In the genomic region with DNA sequence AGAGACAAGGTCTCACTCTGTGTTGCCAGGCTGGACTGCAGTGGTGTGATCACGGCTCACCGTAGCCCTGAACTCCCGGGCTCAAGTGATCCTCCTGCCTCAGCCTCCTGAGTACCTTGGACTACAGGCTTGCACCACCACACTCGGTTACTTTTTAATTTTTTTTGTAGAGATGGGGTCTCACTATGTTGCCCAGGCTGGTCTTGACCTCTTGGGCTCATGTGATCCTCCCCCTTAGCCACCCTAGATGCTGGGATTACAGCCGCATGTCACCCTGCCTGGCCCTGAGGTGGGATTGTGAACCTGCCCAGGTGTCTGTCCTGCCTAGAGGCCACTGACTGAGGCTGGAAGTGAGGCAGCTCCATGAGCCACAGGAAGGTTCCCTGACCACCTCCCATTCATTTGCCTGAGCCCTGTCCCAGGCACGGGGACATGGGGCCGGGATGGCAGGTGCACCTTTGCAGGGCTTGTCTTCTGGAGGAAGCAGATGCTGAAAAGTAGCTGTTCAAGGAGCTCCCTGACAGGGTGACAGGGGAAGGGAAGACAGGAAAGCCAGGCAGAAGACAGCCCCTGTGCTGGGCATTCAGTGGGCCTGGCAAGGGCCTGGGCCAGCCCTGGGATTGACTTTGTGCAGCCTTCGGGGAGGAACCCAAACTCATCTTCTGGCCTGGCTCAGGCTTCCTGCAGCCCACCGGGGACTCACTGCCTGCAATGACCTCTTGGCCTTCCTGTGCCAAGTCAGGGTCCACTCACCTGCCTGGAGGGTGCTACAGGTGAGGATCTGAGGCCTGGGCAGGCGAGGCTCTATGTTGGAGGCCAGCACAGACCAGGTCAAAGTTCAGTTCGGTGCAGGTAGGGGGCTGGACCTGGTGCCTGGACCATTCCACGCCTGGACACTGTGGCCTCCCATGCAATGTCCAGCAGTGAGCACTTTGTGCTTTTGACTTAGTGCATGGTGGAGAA, we compare ENCODE assay signal across 1 cellular context.
TF ChIP-seq lines count a peak whose summit lies in the region.

No MANE protein-coding gene starts in this region.

TF ChIP-seq in HCT116, 20 proteins besides CTCF, POLR2A, EP300 and RAD21:
- TF ChIP-seq, protein P1, sequence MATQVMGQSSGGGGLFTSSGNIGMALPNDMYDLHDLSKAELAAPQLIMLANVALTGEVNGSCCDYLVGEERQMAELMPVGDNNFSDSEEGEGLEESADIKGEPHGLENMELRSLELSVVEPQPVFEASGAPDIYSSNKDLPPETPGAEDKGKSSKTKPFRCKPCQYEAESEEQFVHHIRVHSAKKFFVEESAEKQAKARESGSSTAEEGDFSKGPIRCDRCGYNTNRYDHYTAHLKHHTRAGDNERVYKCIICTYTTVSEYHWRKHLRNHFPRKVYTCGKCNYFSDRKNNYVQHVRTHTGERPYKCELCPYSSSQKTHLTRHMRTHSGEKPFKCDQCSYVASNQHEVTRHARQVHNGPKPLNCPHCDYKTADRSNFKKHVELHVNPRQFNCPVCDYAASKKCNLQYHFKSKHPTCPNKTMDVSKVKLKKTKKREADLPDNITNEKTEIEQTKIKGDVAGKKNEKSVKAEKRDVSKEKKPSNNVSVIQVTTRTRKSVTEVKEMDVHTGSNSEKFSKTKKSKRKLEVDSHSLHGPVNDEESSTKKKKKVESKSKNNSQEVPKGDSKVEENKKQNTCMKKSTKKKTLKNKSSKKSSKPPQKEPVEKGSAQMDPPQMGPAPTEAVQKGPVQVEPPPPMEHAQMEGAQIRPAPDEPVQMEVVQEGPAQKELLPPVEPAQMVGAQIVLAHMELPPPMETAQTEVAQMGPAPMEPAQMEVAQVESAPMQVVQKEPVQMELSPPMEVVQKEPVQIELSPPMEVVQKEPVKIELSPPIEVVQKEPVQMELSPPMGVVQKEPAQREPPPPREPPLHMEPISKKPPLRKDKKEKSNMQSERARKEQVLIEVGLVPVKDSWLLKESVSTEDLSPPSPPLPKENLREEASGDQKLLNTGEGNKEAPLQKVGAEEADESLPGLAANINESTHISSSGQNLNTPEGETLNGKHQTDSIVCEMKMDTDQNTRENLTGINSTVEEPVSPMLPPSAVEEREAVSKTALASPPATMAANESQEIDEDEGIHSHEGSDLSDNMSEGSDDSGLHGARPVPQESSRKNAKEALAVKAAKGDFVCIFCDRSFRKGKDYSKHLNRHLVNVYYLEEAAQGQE (IDR thresholded peaks at IDR 0.05; ENCODE audit: low read depth) = no peak
- TF ChIP-seq ZFX (IDR thresholded peaks at IDR 0.05) = no peak
- no peak for TF ChIP-seq EZH2 (IDR thresholded peaks at IDR 0.05)
- TF ChIP-seq CEBPB (IDR thresholded peaks at IDR 0.05; ENCODE audit: low read depth) = no peak
- no peak for TF ChIP-seq SRF (IDR thresholded peaks at IDR 0.05; ENCODE audit: low read depth)
